In genomic region chr19:49031642-49032301, GRCh38 we compare ENCODE assay signal across 10 cellular contexts. TPM values are rescaled to one million over a fixed set of nuclear protein-coding genes. Genes with fewer than 3 reads are reported as not detected.
DNase-seq lines count a peak whose midpoint lies in the region; TF ChIP-seq lines count a peak whose summit lies in the region.
"Not testable (repeated sequence)": the region's sequence is repeated elsewhere in the genome, so short reads cannot be mapped to it uniquely, and the experiment has no call there.
"Had no signal": no experiment of that assay in that cellular context is flagged by ENCODE, and none has a peak within 500 bp of the region (broad histone marks: within the 10 kb centered on the region; RNA-seq: fewer than 3 reads in every experiment).

TSS of gene CGB2 (plus strand) at chr19:49031890. CDS start at chr19:49032096, 206 bp downstream.

- not testable (repeated sequence) for BruUV-seq in A673 (replicated peaks; lab: Mats Ljungman, UMichigan); MCF 10A (replicated peaks; lab: Mats Ljungman, UMichigan)

- not testable (repeated sequence) for H3K9me3 ChIP-seq in A673 (ENCODE audit: low read depth, low read length, poor library complexity, severe bottlenecking); iPS DF 6.9 (ENCODE audit: control insufficient read depth, insufficient read depth, low read length)

- H3K27ac ChIP-seq in A673 (ENCODE audit: low read depth, low read length, poor library complexity, severe bottlenecking); iPS DF 6.9 (ENCODE audit: low read length): not testable (repeated sequence)

- POLR2A ChIA-PET in A673 (lab: Charles Lee; ENCODE audit: low non-redundant PET); MCF 10A (lab: Yijun Ruan, JAX): not testable (repeated sequence)

- H3K36me3 Mint-ChIP-seq in MCF 10A (ENCODE audit: insufficient read depth, unreplicated experiment): not testable (repeated sequence)

- DNase-seq in A673 (ENCODE audit: low spot score) (peak; percentile 62), NCI-H1436 (lab: John Stamatoyannopoulos, UW) (peak; percentile 91), SK-N-DZ (ENCODE audit: low spot score) (peak; percentile 48), iPS DF 6.9 (ENCODE audit: low read depth, low spot score) (peak; percentile 74)
- peak; percentile 20 for DNase-seq in activated CD8-positive, alpha-beta memory T cell treated with anti-CD3 and anti-CD28 coated beads, Interleukin-2, amount 50 U/mL, for 1 hour (ENCODE audit: extremely low read depth)
- DNase-seq in MCF 10A (ENCODE audit: unreplicated experiment): not testable (repeated sequence)
- peak; percentile 85 for DNase-seq in stimulated activated CD4-positive, alpha-beta T cell treated with anti-CD3 and anti-CD28 coated beads, Interleukin-15, amount 100 ng/mL, for 24 hours

- not testable (repeated sequence) for H3K36me3 ChIP-seq in A673 (ENCODE audit: insufficient read depth, low read length, poor library complexity, severe bottlenecking); iPS DF 6.9 (ENCODE audit: control insufficient read depth, insufficient read depth, low read length)

- H3K27me3 ChIP-seq in A673 (replicated peaks; ENCODE audit: insufficient read depth, low read depth, low read length, poor library complexity); iPS DF 6.9 (ENCODE audit: control insufficient read depth, insufficient read depth, low read length): not testable (repeated sequence)

- peak; percentile 63 for TF ChIP-seq CTCF in A673 (conservative IDR thresholded peaks at IDR 0.05; ENCODE audit: low read depth, low read length)
- peak; percentile 64 for TF ChIP-seq CTCF in GM12873 (IDR thresholded peaks at IDR 0.05; ENCODE audit: insufficient read depth, low read depth, low read length, missing control alignments)
- peak; percentile 42 for TF ChIP-seq CTCF in MCF 10A (IDR thresholded peaks at IDR 0.05; ENCODE audit: unreplicated experiment)

- H3K27ac Mint-ChIP-seq in MCF 10A (ENCODE audit: low read depth, unreplicated experiment): not testable (repeated sequence)

- not testable (repeated sequence) for H3K4me3 ChIP-seq in A673 (ENCODE audit: low read depth, low read length, poor library complexity, severe bottlenecking); iPS DF 6.9 (ENCODE audit: low read length)

- no CpG with 5 or more reads among the region's 28 CpGs for WGBS in iPS DF 6.9 (ENCODE audit: insufficient coverage, insufficient read length)

- H3K4me3 Mint-ChIP-seq in MCF 10A (ENCODE audit: unreplicated experiment): not testable (repeated sequence)

- not testable (repeated sequence) for H3K9me3 Mint-ChIP-seq in MCF 10A (ENCODE audit: unreplicated experiment)

- CTCF ChIA-PET in A673 (lab: Charles Lee): interaction anchor here (0.6 kb wide), 1 partner anchor 53 kb away, joined by 3 read pairs; no protein-coding TSS in a partner anchor
- CTCF ChIA-PET in MCF 10A (lab: Yijun Ruan, JAX): not testable (repeated sequence)

- intact Hi-C loops in A673 (cut with micrococcal nuclease; ENCODE audit: unreplicated experiment); MCF 10A (cut with micrococcal nuclease): not testable (repeated sequence)

- H3K4me1 ChIP-seq in A673 (ENCODE audit: insufficient read depth, low read length, poor library complexity, severe bottlenecking); iPS DF 6.9 (ENCODE audit: control insufficient read depth, insufficient read depth, low read length): not testable (repeated sequence)

- not testable (repeated sequence) for H3K27me3 Mint-ChIP-seq in MCF 10A (ENCODE audit: insufficient read depth, unreplicated experiment)

- H3K4me1 Mint-ChIP-seq in MCF 10A (ENCODE audit: insufficient read depth, unreplicated experiment): not testable (repeated sequence)

RNA-seq across cellular contexts. Expression of gene CGB2, which starts in this region (rescaled TPM):
- total RNA-seq in A673 (2021) (not detected in 2 replicates), MCF 10A (2022) (not detected in 2 replicates)
- not detected in 2 replicates for polyA plus RNA-seq in SK-N-DZ (2014; cell fraction: cytosol; rRNA removed)
- polyA plus RNA-seq in SK-N-DZ (2014; cell fraction: nucleus; rRNA removed): not detected in 2 replicates
- total RNA-seq: omental fat pad, RPMI7951 had no signal

Comparison
In these comparisons a context has a peak if more than half of its experiments do, and no peak if none do; other contexts are left out.
1. Peak in DNase-seq in A673; RNA of the gene not detected or under 1 TPM.